In genomic region chr10:101394522-101395133, GRCh38 we compare ENCODE assay signal across 2 cellular contexts.
TF ChIP-seq lines count a peak whose summit lies in the region.

No MANE protein-coding gene starts in this region.

TF ChIP-seq in HEK293, 187 proteins besides CTCF, POLR2A, EP300 and RAD21 (continues in another document):
- TF ChIP-seq ZNF23 (tag by site-specific recombination; IDR thresholded peaks at IDR 0.05; ENCODE audit: borderline replicate concordance) (no peak), ZNF639 (tag by site-specific recombination; IDR thresholded peaks at IDR 0.05) (peak; percentile 28; the same call in 1 of the 2 replicates), ZNF600 (tag by site-specific recombination; IDR thresholded peaks at IDR 0.05) (peak; percentile 72), ZBTB44 (tag by site-specific recombination; IDR thresholded peaks at IDR 0.05) (peak; percentile 33; the same call in 1 of the 2 replicates), ZNF629 (tag by site-specific recombination; IDR thresholded peaks at IDR 0.05) (peak; percentile 52; the same call in 1 of the 2 replicates), ZBTB26 (tag by site-specific recombination; optimal IDR thresholded peaks at IDR 0.05) (no peak), ZNF558 (tag by site-specific recombination; IDR thresholded peaks at IDR 0.05) (peak; percentile 94), ZBTB17 (tag by site-specific recombination; IDR thresholded peaks at IDR 0.05) (peak; percentile 73), ZNF580 (tag by site-specific recombination; IDR thresholded peaks at IDR 0.05) (no peak), ZNF501 (tag by site-specific recombination; IDR thresholded peaks at IDR 0.05) (no peak), SP7 (tag by site-specific recombination; IDR thresholded peaks at IDR 0.05) (peak; percentile 40; the same call in 1 of the 2 replicates), MZF1 (tag by site-specific recombination; IDR thresholded peaks at IDR 0.05; ENCODE audit: borderline replicate concordance) (0 out of 2 replicates have a peak, but pooled peaks have one; percentile 10), MYNN (tag by site-specific recombination; IDR thresholded peaks at IDR 0.05; ENCODE audit: borderline replicate concordance) (no peak), ZNF155 (tag by site-specific recombination; IDR thresholded peaks at IDR 0.05) (no peak), ZXDB (tag by site-specific recombination; IDR thresholded peaks at IDR 0.05) (no peak), FEZF1 (tag by site-specific recombination; IDR thresholded peaks at IDR 0.05) (no peak), ZNF518A (tag by site-specific recombination; conservative IDR thresholded peaks at IDR 0.05; ENCODE audit: low read depth) (no peak), GFI1B (tag by site-specific recombination; IDR thresholded peaks at IDR 0.05) (0 out of 2 replicates have a peak, but pooled peaks have one; percentile 28), GLIS1 (tag by site-specific recombination; IDR thresholded peaks at IDR 0.05) (0 out of 2 replicates have a peak, but pooled peaks have one; percentile 21), TRIM28 (IDR thresholded peaks at IDR 0.05; ENCODE audit: borderline replicate concordance, low read length) (peak; percentile 78)

TF ChIP-seq in K562, 482 proteins besides CTCF, POLR2A, EP300 and RAD21:
- TF ChIP-seq HMBOX1 (IDR thresholded peaks at IDR 0.05) (peak; percentile 68), KDM1A (IDR thresholded peaks at IDR 0.05) (peak in 1 of 2 experiments; percentile 42; a peak in 2 of 4 replicates), FOSL1 (tag; conservative IDR thresholded peaks at IDR 0.05) (peak; percentile 69), PKNOX1 (IDR thresholded peaks at IDR 0.05) (0 out of 2 replicates have a peak, but pooled peaks have one; percentile 7), POLR2AphosphoS2 (IDR thresholded peaks at IDR 0.05; ENCODE audit: low read length) (no peak), ZFP1 (CRISPR knock-in tag; IDR thresholded peaks at IDR 0.05) (peak; percentile 86), JUND (IDR thresholded peaks at IDR 0.05; ENCODE audit: borderline replicate concordance, low read depth, low read length) (peak; percentile 68; the same call in 1 of the 2 replicates), JUND (tag; IDR thresholded peaks at IDR 0.05; ENCODE audit: borderline replicate concordance, low read depth, low read length) (peak; percentile 67; the same call in 2 of the 3 replicates), MCM7 (IDR thresholded peaks at IDR 0.05) (no peak), ATF3 (IDR thresholded peaks at IDR 0.05) (peak; percentile 64), ATF3 (CRISPR knock-in tag; conservative IDR thresholded peaks at IDR 0.05) (no peak), ZNF77 (CRISPR knock-in tag; IDR thresholded peaks at IDR 0.05) (no peak), NFE2 (IDR thresholded peaks at IDR 0.05; ENCODE audit: low read depth) (peak; percentile 8; the same call in 1 of the 2 replicates), CBFA2T3 (IDR thresholded peaks at IDR 0.05) (peak; percentile 40; the same call in 1 of the 2 replicates), DPF2 (IDR thresholded peaks at IDR 0.05) (0 out of 2 replicates have a peak, but pooled peaks have one; percentile 21), MEIS2 (IDR thresholded peaks at IDR 0.05; ENCODE audit: partially characterized antibody) (peak; percentile 33), HIVEP1 (CRISPR knock-in tag; IDR thresholded peaks at IDR 0.05) (no peak), HOMEZ (CRISPR knock-in tag; IDR thresholded peaks at IDR 0.05) (no peak)
